1 cellular context compared by ENCODE assay signal in the genomic region with DNA sequence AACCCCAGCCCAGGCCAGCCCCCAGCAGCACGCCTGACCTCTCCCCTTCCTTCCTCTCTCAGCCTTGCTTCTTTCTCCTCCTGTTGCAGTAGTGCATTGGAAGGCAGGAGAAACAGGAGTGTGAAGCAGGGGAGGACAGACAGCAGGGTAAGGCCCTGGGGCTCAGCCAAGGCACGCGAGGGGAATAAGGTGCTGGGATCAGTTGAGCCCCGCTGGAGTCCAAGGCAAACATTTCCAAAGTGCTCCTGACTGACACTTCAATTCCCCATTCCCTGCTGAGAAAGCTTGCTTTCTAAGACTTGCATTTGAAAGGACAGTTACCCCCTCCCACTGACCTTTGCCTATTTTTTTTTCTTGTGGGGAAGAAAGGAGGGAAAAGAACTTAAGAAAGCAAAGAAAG.
TF ChIP-seq lines count a peak whose summit lies in the region.

No MANE protein-coding gene starts in this region.

TF ChIP-seq in WTC11, 78 proteins besides CTCF, POLR2A, EP300 and RAD21 (continued from another document):
- TF ChIP-seq, protein P1, sequence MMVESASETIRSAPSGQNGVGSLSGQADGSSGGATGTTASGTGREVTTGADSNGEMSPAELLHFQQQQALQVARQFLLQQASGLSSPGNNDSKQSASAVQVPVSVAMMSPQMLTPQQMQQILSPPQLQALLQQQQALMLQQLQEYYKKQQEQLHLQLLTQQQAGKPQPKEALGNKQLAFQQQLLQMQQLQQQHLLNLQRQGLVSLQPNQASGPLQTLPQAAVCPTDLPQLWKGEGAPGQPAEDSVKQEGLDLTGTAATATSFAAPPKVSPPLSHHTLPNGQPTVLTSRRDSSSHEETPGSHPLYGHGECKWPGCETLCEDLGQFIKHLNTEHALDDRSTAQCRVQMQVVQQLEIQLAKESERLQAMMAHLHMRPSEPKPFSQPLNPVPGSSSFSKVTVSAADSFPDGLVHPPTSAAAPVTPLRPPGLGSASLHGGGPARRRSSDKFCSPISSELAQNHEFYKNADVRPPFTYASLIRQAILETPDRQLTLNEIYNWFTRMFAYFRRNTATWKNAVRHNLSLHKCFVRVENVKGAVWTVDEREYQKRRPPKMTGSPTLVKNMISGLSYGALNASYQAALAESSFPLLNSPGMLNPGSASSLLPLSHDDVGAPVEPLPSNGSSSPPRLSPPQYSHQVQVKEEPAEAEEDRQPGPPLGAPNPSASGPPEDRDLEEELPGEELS (CRISPR knock-in tag; IDR thresholded peaks at IDR 0.05): peak; percentile 43; the same call in 1 of the 2 replicates
- TF ChIP-seq, protein P2, sequence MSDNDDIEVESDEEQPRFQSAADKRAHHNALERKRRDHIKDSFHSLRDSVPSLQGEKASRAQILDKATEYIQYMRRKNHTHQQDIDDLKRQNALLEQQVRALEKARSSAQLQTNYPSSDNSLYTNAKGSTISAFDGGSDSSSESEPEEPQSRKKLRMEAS (CRISPR knock-in tag; IDR thresholded peaks at IDR 0.05): peak; percentile 21; the same call in 1 of the 2 replicates
- TF ChIP-seq NR1H2 (CRISPR knock-in tag; IDR thresholded peaks at IDR 0.05): no peak
